8 cellular contexts compared by ENCODE assay signal in genomic region chr12:117098361-117099217, GRCh38. TPM values are rescaled to one million over a fixed set of nuclear protein-coding genes. Genes with fewer than 3 reads are reported as not detected.
DNase-seq lines count a peak whose midpoint lies in the region; ATAC-seq, FAIRE-seq and TF ChIP-seq lines count a peak whose summit lies in the region.

No MANE protein-coding gene starts in this region.

- H4K91ac ChIP-seq in H1 (replicated peaks; ENCODE audit: insufficient read length, low read length), result no peak overlapping the region

- no peak overlapping the region for H2BK15ac ChIP-seq in H1 (ENCODE audit: low read length)

- H3K36me3 Mint-ChIP-seq in T-helper 17 cell (ENCODE audit: low read depth) (no peaks in the 10 kb centered on the region), nephron progenitor cell (ENCODE audit: low read depth) (no peaks in the 10 kb centered on the region)

- H3K4me1 Mint-ChIP-seq in T-helper 17 cell, result peaks cover 14% of the 10 kb centered on the region
- peaks cover 23% of the 10 kb centered on the region for H3K4me1 Mint-ChIP-seq in nephron progenitor cell

- peaks cover 0 to 5% (median 1%) of the 10 kb centered on the region in 4 experiments; a peak in 3 of 7 replicates for H3K4me1 ChIP-seq in H1 (replicated peaks in 1 of 4; ENCODE audit: control insufficient read depth in 3 of 4, insufficient read depth in 4 of 4, low read length in 3 of 4)

- peak overlapping the region; percentile 82 for H3K4me3 Mint-ChIP-seq in T-helper 17 cell
- H3K4me3 Mint-ChIP-seq in nephron progenitor cell, result peak overlapping the region; percentile 67

- H3K27ac Mint-ChIP-seq in T-helper 17 cell, result peak overlapping the region; percentile 21
- no peak overlapping the region for H3K27ac Mint-ChIP-seq in nephron progenitor cell

- no peak for TF ChIP-seq POLR2A in H1 (IDR thresholded peaks at IDR 0.05; ENCODE audit: control extremely low read depth in 1 of 2, low read depth in 2 of 2, low read length in 2 of 2)

- H3K23ac ChIP-seq in H1 (ENCODE audit: insufficient read length), result no peak overlapping the region

- H2BK120ac ChIP-seq in H1 (replicated peaks; ENCODE audit: low read depth, low read length), result no peak overlapping the region

- ATAC-seq in activated CD4-positive, CD25-positive, alpha-beta regulatory T cell treated with anti-CD3 and anti-CD28 coated beads, Interleukin-2, amount 50 U/mL, for 24 hours, result peak; percentile 11 to 27
- ATAC-seq in HG03039 (IDR thresholded peaks at IDR 0.05; ENCODE audit: unreplicated experiment), result peak; percentile 34
- peak; percentile 17 for ATAC-seq in T-helper 17 cell

- CTCF ChIA-PET in H1 (lab: Charles Lee; ENCODE audit: partially characterized antibody), result interaction anchor here (0.9 to 8.3 kb wide), 9 partner anchors 13 to 75 kb away, joined by 3 to 43 read pairs (median 6); no protein-coding TSS in a partner anchor

- H3K56ac ChIP-seq in H1 (replicated peaks; ENCODE audit: insufficient read length, low read depth, low read length), result no peak overlapping the region

- no peak overlapping the region for H2BK20ac ChIP-seq in H1 (ENCODE audit: low read length)

- 4% methylated on average over 78 of the region's 85 CpGs; no CpG with 5 or more reads in 1 of the 2 experiments for WGBS in H1 (ENCODE audit: extremely low coverage in 1 of 2, insufficient coverage in 1 of 2, insufficient read length in 1 of 2, insufficient replicate concordance in 2 of 2, low coverage in 1 of 2, low lambda C conversion rate in 2 of 2, missing lambda C conversion rate in 1 of 2), 2 experiments

- H2AFZ ChIP-seq in H1 (ENCODE audit: low read length), result 0 out of 2 replicates have a peak overlapping the region, but pooled peaks have one; percentile 19

- no peak for TF ChIP-seq RAD21 in H1 (IDR thresholded peaks at IDR 0.05 in 1 of 2, conservative IDR thresholded peaks at IDR 0.05 in 1 of 2; ENCODE audit: low read depth in 2 of 2, low read length in 2 of 2)

- H3K27me3 ChIP-seq in H1 (replicated peaks in 1 of 4; ENCODE audit: control insufficient read depth in 3 of 4, extremely low read depth in 1 of 4, insufficient read depth in 3 of 4, low read length in 3 of 4), result peaks cover 5 to 15% (median 10%) of the 10 kb centered on the region in 4 experiments

- no peak overlapping the region for H3K4ac ChIP-seq in H1 (replicated peaks; ENCODE audit: insufficient read length, low read depth, low read length)

- H2BK5ac ChIP-seq in H1 (ENCODE audit: low read depth, low read length), result no peak overlapping the region

- H3K4me2 ChIP-seq in H1 (ENCODE audit: insufficient read depth in 1 of 2, low read depth in 2 of 2, low read length in 2 of 2), result peak overlapping the region; percentile 75 to 82

- peak overlapping the region; percentile 65 to 95 (median 68) for H3K4me3 ChIP-seq in H1 (ENCODE audit: extremely low read depth in 1 of 4, insufficient read depth in 2 of 4, low read depth in 3 of 4, low read length in 4 of 4)

- H2BK12ac ChIP-seq in H1 (ENCODE audit: low read depth, low read length), result no peak overlapping the region

- no peaks in the 10 kb centered on the region for H3K79me1 ChIP-seq in H1 (ENCODE audit: low read depth, low read length)

- H4K20me1 ChIP-seq in H1 (replicated peaks in 1 of 2; ENCODE audit: control insufficient read depth in 1 of 2, insufficient read depth in 2 of 2, low read length in 2 of 2), result no peaks in the 10 kb centered on the region

- H3K14ac ChIP-seq in H1 (ENCODE audit: insufficient read length), result no peak overlapping the region

- no peak for FAIRE-seq in H1 (lab: Jason Lieb, UNC)

- H3K27ac ChIP-seq in H1 (ENCODE audit: low read depth, low read length), result no peak overlapping the region

- peaks cover 18% of the 10 kb centered on the region for H3K27me3 Mint-ChIP-seq in T-helper 17 cell
- peaks cover 76% of the 10 kb centered on the region for H3K27me3 Mint-ChIP-seq in nephron progenitor cell (ENCODE audit: low read depth, poor library complexity)

- POLR2A ChIA-PET in H1 (lab: Charles Lee; ENCODE audit: partially characterized antibody), result interaction anchor here (0.6 to 1.9 kb wide), 11 partner anchors 8 to 188 kb away, joined by 3 to 8 read pairs (median 3); partner anchors contain the start of gene FBXW8

- no peak for DNase-seq in activated CD4-positive, CD25-positive, alpha-beta regulatory T cell (lab: John Stamatoyannopoulos, UW)
- DNase-seq in T-helper 17 cell (peak in 1 of 3 donors; percentile 20), H1 (ENCODE audit: low read depth in 1 of 2, low spot score in 2 of 2) (peak in 1 of 2 experiments; percentile 62), nephron progenitor cell (peak; percentile 20), HCEC 1CT (no peak), globus pallidus (ENCODE audit: low spot score) (no peak)

- no peaks in the 10 kb centered on the region for H3K79me2 ChIP-seq in H1 (ENCODE audit: control insufficient read depth in 1 of 2, insufficient read depth in 2 of 2, low read length in 2 of 2)

- H3K9me3 ChIP-seq in T-helper 17 cell (ENCODE audit: control insufficient read depth, low read length, poor library complexity, severe bottlenecking), result no peaks in the 10 kb centered on the region
- no peaks in the 10 kb centered on the region for H3K9me3 ChIP-seq in H1 (ENCODE audit: insufficient read depth in 2 of 2, low read depth in 1 of 2, low read length in 1 of 2)

- no peak for TF ChIP-seq EP300 in H1 (IDR thresholded peaks at IDR 0.05; ENCODE audit: borderline replicate concordance in 1 of 2, low read depth in 2 of 2, low read length in 2 of 2)

- H3K18ac ChIP-seq in H1 (ENCODE audit: extremely low read depth, low read length), result no peak overlapping the region; the same call in none of the 2 replicates

- TF ChIP-seq CTCF in H1 (IDR thresholded peaks at IDR 0.05; ENCODE audit: control extremely low read depth in 1 of 3, insufficient read depth in 1 of 3, low read depth in 1 of 3, low read length in 3 of 3), result no peak
- no peak for TF ChIP-seq CTCF in nephron progenitor cell (IDR thresholded peaks at IDR 0.05)

- no peaks in the 10 kb centered on the region for H3K36me3 ChIP-seq in H1 (ENCODE audit: control insufficient read depth in 2 of 4, insufficient read depth in 4 of 4, low read length in 3 of 4)

- H4K8ac ChIP-seq in H1 (ENCODE audit: extremely low read depth, insufficient read depth, low read length), result peak overlapping the region; percentile 71; the same call in 1 of the 2 replicates

- H3K23me2 ChIP-seq in H1 (ENCODE audit: low read depth, low read length), result peaks cover 7% of the 10 kb centered on the region; the same call in 1 of the 2 replicates

- no peaks in the 10 kb centered on the region for H3K9me3 Mint-ChIP-seq in nephron progenitor cell

- H2AK5ac ChIP-seq in H1 (ENCODE audit: low read depth, low read length), result no peak overlapping the region

- no peak overlapping the region for H3K9ac ChIP-seq in H1 (replicated peaks in 1 of 4; ENCODE audit: extremely low read depth in 1 of 4, low read depth in 3 of 4, low read length in 3 of 4)

- H4K5ac ChIP-seq in H1 (ENCODE audit: insufficient read length, low read depth, low read length), result no peak overlapping the region

TF ChIP-seq in H1, 55 proteins besides CTCF, POLR2A, EP300 and RAD21 (continues in another document):
- TF ChIP-seq SIN3A (conservative IDR thresholded peaks at IDR 0.05 in 1 of 2, IDR thresholded peaks at IDR 0.05 in 1 of 2; ENCODE audit: low read depth in 1 of 2, low read length in 2 of 2), result no peak
- TF ChIP-seq NANOG (IDR thresholded peaks at IDR 0.05; ENCODE audit: insufficient read depth, low read depth, low read length, poor library complexity, severe bottlenecking), result no peak
- TF ChIP-seq ASH2L (IDR thresholded peaks at IDR 0.05; ENCODE audit: low read length), result peak; percentile 87
- TF ChIP-seq SP1 (IDR thresholded peaks at IDR 0.05; ENCODE audit: low read depth, low read length), result no peak
- TF ChIP-seq CTBP2 (IDR thresholded peaks at IDR 0.05; ENCODE audit: borderline replicate concordance, insufficient read depth, insufficient read length, low read length), result peak; percentile 78
- no peak for TF ChIP-seq CEBPB (IDR thresholded peaks at IDR 0.05; ENCODE audit: low read depth, low read length)
- no peak for TF ChIP-seq CBX5 (IDR thresholded peaks at IDR 0.05; ENCODE audit: low read depth, low read length)
- TF ChIP-seq SIRT6 (IDR thresholded peaks at IDR 0.05; ENCODE audit: low read length), result no peak
- TF ChIP-seq BCL11A (IDR thresholded peaks at IDR 0.05; ENCODE audit: low read depth in 2 of 2, low read length in 2 of 2), result no peak
- TF ChIP-seq SAP30 (IDR thresholded peaks at IDR 0.05; ENCODE audit: insufficient read depth, insufficient replicate concordance, low read length), result no peak
- TF ChIP-seq SRF (IDR thresholded peaks at IDR 0.05; ENCODE audit: low read depth, low read length), result no peak
- TF ChIP-seq SP4 (IDR thresholded peaks at IDR 0.05; ENCODE audit: low read length), result no peak
- TF ChIP-seq ATF2 (IDR thresholded peaks at IDR 0.05; ENCODE audit: low read length), result no peak
- TF ChIP-seq YY1 (IDR thresholded peaks at IDR 0.05; ENCODE audit: low read depth, low read length), result 0 out of 2 replicates have a peak, but pooled peaks have one; percentile 42
- TF ChIP-seq HDAC2 (IDR thresholded peaks at IDR 0.05; ENCODE audit: borderline replicate concordance in 1 of 2, low read depth in 2 of 2, low read length in 2 of 2), result 0 out of 4 replicates have a peak, but pooled peaks of 1 of the 2 experiments have one; percentile 84

RNA-seq across cellular contexts. Expression of gene TESC, which starts 0.6 kb away (rescaled TPM):
- total RNA-seq in T-helper 17 cell, result 10 to 100 TPM in 1 of 2 donors, 1 to 10 TPM in 1; 9.2 to 11.4 TPM
- total RNA-seq in H1 (2021; fragmentation: NEBNext Ultra II Directional; extraction: Animal tissue kit (Norgen Biotek cat#: 25700)), result 9.8 and 12.0 TPM in 2 replicates
- 17.7 and 20.1 TPM in 2 replicates for polyA plus RNA-seq in H1 (2011; rRNA removed)
- 18.1 TPM for polyA plus RNA-seq in H1 (2011; cell fraction: cytosol; rRNA removed)
- polyA plus RNA-seq in H1 (2011; cell fraction: nucleus; rRNA removed), result 16.5 TPM
- polyA plus RNA-seq in H1 (2012, experiment 1 of 2), result 8.0 to 18.0 TPM (median 13.8 TPM) in 4 replicates
- 11.0 TPM for polyA plus RNA-seq in H1 (2012, experiment 2 of 2)
- 7.5 TPM for polyA plus RNA-seq in H1 (2013, experiment 1 of 2)
- polyA plus RNA-seq in H1 (2013, experiment 2 of 2), result 8.1 TPM
- 5.4 and 5.5 TPM in 2 replicates for polyA minus RNA-seq in H1 (2011; rRNA and poly(A)+ RNA removed)
- 1.8 TPM for polyA minus RNA-seq in H1 (2011; cell fraction: cytosol; rRNA and poly(A)+ RNA removed)
- polyA minus RNA-seq in H1 (2011; cell fraction: nucleus; rRNA and poly(A)+ RNA removed), result 7.9 TPM
